32 cellular contexts compared by ENCODE assay signal in genomic region chr5:94154672-94155071, GRCh38.
"Had no signal": no experiment of that assay in that cellular context is flagged by ENCODE, and none has a peak within 500 bp of the region (broad histone marks: within the 10 kb centered on the region; RNA-seq: fewer than 3 reads in every experiment).

No MANE protein-coding gene starts in this region.

- H3K36me3 ChIP-seq: esophagus squamous epithelium had no signal

- H3K4me1 Mint-ChIP-seq: activated B cell treated with CpG ODN at 0.5 μM for 24 hours; activated T-helper 17 cell treated with anti-CD3 and anti-CD28 coated beads, Interleukin-2, amount 50 U/mL, for 72 hours; T-cell had no signal

- H3K27ac Mint-ChIP-seq: activated B cell treated with CpG ODN at 0.5 μM for 24 hours; activated CD8-positive, alpha-beta T cell treated with anti-CD3 and anti-CD28 coated beads for 36 hours; activated naive CD8-positive, alpha-beta T cell; activated T-helper 17 cell treated with anti-CD3 and anti-CD28 coated beads, Interleukin-2, amount 50 U/mL, for 72 hours; effector memory CD8-positive, alpha-beta T cell; T-cell; T-helper 1 cell treated with Interleukin-12 subunit alpha and Interleukin-12 subunit beta and Interleukin-4 antibody, amounts not matched to agents 30 μg/mL and 1 μg/mL, for 36 hours had no signal

- FAIRE-seq: colon, endometrium, endothelial cell of umbilical vein, TTC549 had no signal

- H3K9me3 Mint-ChIP-seq: activated B cell treated with CpG ODN at 0.5 μM for 24 hours; activated CD8-positive, alpha-beta T cell treated with anti-CD3 and anti-CD28 coated beads for 36 hours; activated T-cell treated with anti-CD3 and anti-CD28 coated beads, Interleukin-2, amount 50 U/mL, for 4 hours; activated T-helper 17 cell treated with anti-CD3 and anti-CD28 coated beads, Interleukin-2, amount 50 U/mL, for 72 hours; effector memory CD8-positive, alpha-beta T cell; T-helper 1 cell treated with Interleukin-12 subunit alpha and Interleukin-12 subunit beta and Interleukin-4 antibody, amounts not matched to agents 30 μg/mL and 1 μg/mL, for 36 hours had no signal

- H3K27me3 ChIP-seq: body of pancreas, esophagus squamous epithelium had no signal

- H3K4me3 Mint-ChIP-seq: activated B cell treated with CpG ODN at 0.5 μM for 24 hours; activated CD8-positive, alpha-beta T cell treated with anti-CD3 and anti-CD28 coated beads for 36 hours; activated naive CD8-positive, alpha-beta T cell; activated T-cell treated with anti-CD3 and anti-CD28 coated beads, Interleukin-2, amount 50 U/mL, for 4 hours; activated T-helper 17 cell treated with anti-CD3 and anti-CD28 coated beads, Interleukin-2, amount 50 U/mL, for 72 hours; effector memory CD8-positive, alpha-beta T cell; T-cell; T-helper 1 cell treated with Interleukin-12 subunit alpha and Interleukin-12 subunit beta and Interleukin-4 antibody, amounts not matched to agents 30 μg/mL and 1 μg/mL, for 36 hours had no signal

- H3K4me1 ChIP-seq: body of pancreas, esophagus squamous epithelium had no signal

- H3K9me3 ChIP-seq: body of pancreas, esophagus squamous epithelium had no signal

- H3K4me3 ChIP-seq: body of pancreas, esophagus squamous epithelium had no signal

- H3K36me3 Mint-ChIP-seq: T-cell had no signal

- H3K27ac ChIP-seq: body of pancreas, epithelial cell of prostate, esophagus squamous epithelium, VCaP had no signal

- H3K27me3 Mint-ChIP-seq: activated CD8-positive, alpha-beta T cell treated with anti-CD3 and anti-CD28 coated beads for 36 hours; activated naive CD8-positive, alpha-beta T cell; activated T-helper 17 cell treated with anti-CD3 and anti-CD28 coated beads, Interleukin-2, amount 50 U/mL, for 72 hours; effector memory CD8-positive, alpha-beta T cell; T-cell had no signal

- DNase-seq: activated B cell treated with CpG ODN at 0.5 μM for 24 hours; activated CD4-positive, alpha-beta T cell treated with anti-CD3 and anti-CD28 coated beads for 48 hours; activated CD4-positive, alpha-beta T cell treated with anti-CD3 and anti-CD28 coated beads, Interleukin-2, amount 50 U/mL, for 1 hour; activated CD4-positive, alpha-beta T cell treated with anti-CD3 and anti-CD28 coated beads, Interleukin-2, amount 50 U/mL, for 48 hours; activated CD8-positive, alpha-beta memory T cell treated with anti-CD3 and anti-CD28 coated beads for 24 hours; activated CD8-positive, alpha-beta T cell treated with anti-CD3 and anti-CD28 coated beads for 36 hours; activated effector memory CD4-positive, alpha-beta T cell treated with Interleukin-2 at 50 U/mL for 16 hours; activated gamma-delta T cell treated with Interleukin-2 at 50 U/mL for 16 hours; activated naive CD4-positive, alpha-beta T cell treated with anti-CD3 and anti-CD28 coated beads, Interleukin-2, amount 50 U/mL, for 16 hours; activated naive CD4-positive, alpha-beta T cell treated with Interleukin-2 at 50 U/mL for 16 hours; activated T-cell treated with anti-CD3 and anti-CD28 coated beads, Interleukin-2, amount 50 U/mL, for 4 hours; amniotic stem cell; body of pancreas; cortex of kidney; dermis blood vessel endothelial cell; effector CD4-positive, alpha-beta T cell; effector memory CD8-positive, alpha-beta T cell; esophagus squamous epithelium; foreskin melanocyte; SW 1271; T-cell; T-helper 9 cell had no signal

- ATAC-seq: activated CD4-positive, CD25-positive, alpha-beta regulatory T cell treated with anti-CD3 and anti-CD28 coated beads, Interleukin-2, amount 50 U/mL, for 24 hours; activated CD8-positive, alpha-beta T cell treated with anti-CD3 and anti-CD28 coated beads for 36 hours; activated T-cell treated with anti-CD3 and anti-CD28 coated beads, Interleukin-2, amount 50 U/mL, for 4 hours; activated T-helper 17 cell treated with anti-CD3 and anti-CD28 coated beads, Interleukin-2, amount 50 U/mL, for 72 hours; body of pancreas; effector memory CD8-positive, alpha-beta T cell; T-cell had no signal
